8 cellular contexts compared by ENCODE assay signal in genomic region chr5:96702503-96703383, GRCh38. TPM values are rescaled to one million over a fixed set of nuclear protein-coding genes. Genes with fewer than 3 reads are reported as not detected.
DNase-seq lines count a peak whose midpoint lies in the region; ATAC-seq and TF ChIP-seq lines count a peak whose summit lies in the region.

No MANE protein-coding gene starts in this region.

- no peak for TF ChIP-seq RAD21 in Ishikawa (IDR thresholded peaks at IDR 0.05; ENCODE audit: low read depth)

- peak; percentile 79 for TF ChIP-seq POLR2A in prostate gland (IDR thresholded peaks at IDR 0.05)

- H3K9me3 ChIP-seq in prostate gland: no peaks in the 10 kb centered on the region
- no peaks in the 10 kb centered on the region for H3K9me3 ChIP-seq in upper lobe of right lung

- TF ChIP-seq CTCF in prostate gland (IDR thresholded peaks at IDR 0.05): peak in 1 of 4 experiments; percentile 12
- TF ChIP-seq CTCF in upper lobe of right lung (IDR thresholded peaks at IDR 0.05): no peak

- peak; percentile 50; the same call in 1 of the 2 replicates for TF ChIP-seq EP300 in Ishikawa (IDR thresholded peaks at IDR 0.05; ENCODE audit: borderline replicate concordance)

- peak; percentile 61 for DNase-seq in DMS79 treated with DMSO at 0.1 percent for 48 hours (lab: John Stamatoyannopoulos, UW)
- peak; percentile 60 to 81 (median 72) for DNase-seq in T-helper 2 cell
- peak; percentile 31 to 96 (median 85) for DNase-seq in anterior cingulate cortex (lab: John Stamatoyannopoulos, UW)
- peak; percentile 98 for DNase-seq in left ventricle myocardium superior
- peak; percentile 87 for DNase-seq in prostate gland (ENCODE audit: low spot score)
- peak; percentile 98 for DNase-seq in upper lobe of right lung

- H3K27ac ChIP-seq in prostate gland (peak overlapping the region; percentile 83), upper lobe of right lung (peak overlapping the region; percentile 96)

- no peaks in the 10 kb centered on the region for H3K4me1 ChIP-seq in prostate gland (replicated peaks)
- peaks cover 25% of the 10 kb centered on the region for H3K4me1 ChIP-seq in upper lobe of right lung

- H3K4me3 ChIP-seq in prostate gland: peak overlapping the region; percentile 39 to 47
- peak overlapping the region; percentile 81 for H3K4me3 ChIP-seq in upper lobe of right lung

- H3K36me3 ChIP-seq in prostate gland (no peaks in the 10 kb centered on the region), upper lobe of right lung (peaks cover 12% of the 10 kb centered on the region)

- intact Hi-C loops in left ventricle myocardium superior (cut with micrococcal nuclease): no loop called here
- intact Hi-C loops in prostate gland (cut with DNase I): loop anchor here (1.0 kb wide), 1 partner anchor 40 kb away; the partner anchor contains the start of gene CAST
- intact Hi-C loops in upper lobe of right lung (cut with DNase I): no loop called here

- under 1% methylated on average over 59 of the region's 70 CpGs for WGBS in prostate gland

- ATAC-seq in GM21723 (IDR thresholded peaks at IDR 0.05; ENCODE audit: unreplicated experiment): peak; percentile 53
- peak; percentile 97 for ATAC-seq in left ventricle myocardium superior
- peak; percentile 99 for ATAC-seq in upper lobe of right lung

- H3K27me3 ChIP-seq in prostate gland (replicated peaks; ENCODE audit: insufficient read depth) (no peaks in the 10 kb centered on the region), upper lobe of right lung (no peaks in the 10 kb centered on the region)

TF ChIP-seq in Ishikawa, 13 proteins besides CTCF, POLR2A, EP300 and RAD21:
- no peak for TF ChIP-seq CEBPB (IDR thresholded peaks at IDR 0.05)
- peak; percentile 21; the same call in 1 of the 2 replicates for TF ChIP-seq CREB1 (IDR thresholded peaks at IDR 0.05; ENCODE audit: low read depth)
- no peak for TF ChIP-seq YY1 (IDR thresholded peaks at IDR 0.05; ENCODE audit: low read depth)
- TF ChIP-seq REST (IDR thresholded peaks at IDR 0.05; ENCODE audit: low read depth): 0 out of 2 replicates have a peak, but pooled peaks have one; percentile 5
- TF ChIP-seq TCF12 (IDR thresholded peaks at IDR 0.05; ENCODE audit: low read depth): peak; percentile 57; the same call in 1 of the 2 replicates
- TF ChIP-seq ZBTB7A (IDR thresholded peaks at IDR 0.05; ENCODE audit: low read depth): no peak
- peak; percentile 89 for TF ChIP-seq USF1 (IDR thresholded peaks at IDR 0.05)
- peak; percentile 60; the same call in 1 of the 2 replicates for TF ChIP-seq TAF1 (IDR thresholded peaks at IDR 0.05; ENCODE audit: low read depth)
- peak; percentile 78 for TF ChIP-seq TEAD4 (IDR thresholded peaks at IDR 0.05)
- TF ChIP-seq EGR1 (IDR thresholded peaks at IDR 0.05): no peak
- no peak for TF ChIP-seq FOXM1 (IDR thresholded peaks at IDR 0.05; ENCODE audit: borderline replicate concordance, low read depth)
- peak; percentile 97 for TF ChIP-seq MAX (IDR thresholded peaks at IDR 0.05)
- TF ChIP-seq NFIC (IDR thresholded peaks at IDR 0.05): no peak

RNA-seq across cellular contexts. Expression of gene CAST, which starts 40.6 kb away (rescaled TPM):
- total RNA-seq in left ventricle myocardium superior (523 TPM), prostate gland (100 to 1,000 TPM; 251 to 256 TPM), upper lobe of right lung (260 TPM)

Comparison
In these comparisons a context has a peak if more than half of its experiments do, and no peak if none do; other contexts are left out.
1. Peak in every context shown above with its lines: DNase-seq, ATAC-seq, H3K4me3 ChIP-seq and H3K27ac ChIP-seq.